ENCODE assay signal across 8 cellular contexts in the genomic region with DNA sequence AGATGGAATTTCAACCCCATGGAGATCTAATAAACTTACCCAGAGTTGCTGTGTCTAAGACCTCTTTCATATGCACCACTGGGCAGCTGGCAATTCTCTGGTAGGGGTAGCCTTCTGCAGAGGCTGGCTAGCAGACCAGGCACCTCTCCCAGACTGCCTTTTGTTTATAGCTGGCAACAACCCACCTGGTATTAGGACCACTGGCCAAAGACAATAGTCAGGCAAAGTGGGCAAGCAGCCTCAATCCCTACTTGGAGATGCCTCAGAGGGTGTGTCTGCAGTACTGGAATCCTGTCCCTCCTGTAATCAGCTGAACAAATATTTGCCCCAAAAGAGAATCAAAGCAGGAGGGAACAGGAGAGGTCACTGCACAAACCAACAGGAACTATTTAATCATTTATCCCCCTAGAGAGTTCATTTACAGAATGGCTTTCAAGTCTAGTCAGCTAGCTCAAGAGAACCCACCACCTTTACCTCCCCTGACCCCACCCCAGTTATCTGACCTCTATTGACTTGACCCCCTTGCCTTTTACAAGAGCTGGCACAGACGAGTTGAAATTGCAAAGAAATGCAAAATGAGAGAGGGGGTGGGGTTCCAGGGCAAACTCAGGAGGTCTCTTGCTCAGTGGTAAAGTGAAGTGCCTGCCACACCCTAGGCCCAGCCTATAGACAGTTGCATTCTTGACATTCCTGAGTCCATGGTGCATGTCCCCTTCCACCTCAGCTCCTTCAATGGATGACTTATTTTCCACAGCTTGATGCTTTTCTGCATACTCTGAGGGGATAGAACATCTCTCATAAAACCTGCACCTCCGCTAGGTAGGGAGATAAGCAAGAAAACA. TPM values are rescaled to one million over a fixed set of nuclear protein-coding genes. Genes with fewer than 3 reads are reported as not detected.
DNase-seq lines count a peak whose midpoint lies in the region; ATAC-seq and TF ChIP-seq lines count a peak whose summit lies in the region.

No MANE protein-coding gene starts in this region.

- H3K4me3 Mint-ChIP-seq in activated CD8-positive, alpha-beta T cell treated with anti-CD3 and anti-CD28 coated beads, Interleukin-2, amount 10 ng/mL, durations not matched to agents 7 days and 5 days: peak overlapping the region; percentile 90

- in situ Hi-C loops in gastrocnemius medialis (cut with MboI; ENCODE audit: low sequenced_read_pairs in 4 of 4): loop anchor here in 3 of 4 donors (5.0 kb wide), 1 partner anchor 58 kb away; no protein-coding TSS in a partner anchor

- no peak for TF ChIP-seq CTCF in gastrocnemius medialis (IDR thresholded peaks at IDR 0.05 in 4 of 5, conservative IDR thresholded peaks at IDR 0.05 in 1 of 5)

- peaks cover 82% of the 10 kb centered on the region for H3K79me2 ChIP-seq in ACC112 (ENCODE audit: control insufficient read depth, insufficient read depth, low read length, unreplicated experiment)

- peak overlapping the region; percentile 93 for H3K4me3 ChIP-seq in ACC112 (ENCODE audit: low read depth, low read length)
- H3K4me3 ChIP-seq in gastrocnemius medialis: peak overlapping the region; percentile 76 to 87 (median 82)

- TF ChIP-seq POLR2A in gastrocnemius medialis (IDR thresholded peaks at IDR 0.05): no peak

- H3K9me3 ChIP-seq in gastrocnemius medialis: no peaks in the 10 kb centered on the region

- no peaks in the 10 kb centered on the region for H3K9me3 Mint-ChIP-seq in activated CD8-positive, alpha-beta T cell treated with anti-CD3 and anti-CD28 coated beads, Interleukin-2, amount 10 ng/mL, durations not matched to agents 7 days and 5 days (ENCODE audit: insufficient read depth)

- H3K27ac Mint-ChIP-seq in activated CD8-positive, alpha-beta T cell treated with anti-CD3 and anti-CD28 coated beads, Interleukin-2, amount 10 ng/mL, durations not matched to agents 7 days and 5 days: peak overlapping the region; percentile 94

- no peaks in the 10 kb centered on the region for H3K27me3 Mint-ChIP-seq in activated CD8-positive, alpha-beta T cell treated with anti-CD3 and anti-CD28 coated beads, Interleukin-2, amount 10 ng/mL, durations not matched to agents 7 days and 5 days (ENCODE audit: low read depth)

- H3K27ac ChIP-seq in ACC112 (ENCODE audit: low read depth, low read length): peak overlapping the region; percentile 88
- peak overlapping the region; percentile 97 to 98 (median 97) for H3K27ac ChIP-seq in gastrocnemius medialis

- H3K27me3 ChIP-seq in ACC112 (ENCODE audit: insufficient read depth, low read length) (no peaks in the 10 kb centered on the region), gastrocnemius medialis (no peaks in the 10 kb centered on the region)

- intact Hi-C loops in gastrocnemius medialis (cut with DNase I; ENCODE audit: low total_unique reads): loop anchor here (5.0 to 10.0 kb wide), 2 partner anchors 148 to 235 kb away; a partner anchor contains a TSS

- no peak for ATAC-seq in activated CD8-positive, alpha-beta T cell treated with anti-CD3 and anti-CD28 coated beads, Interleukin-2, amount 10 ng/mL, durations not matched to agents 7 days and 5 days
- ATAC-seq in gastrocnemius medialis (no peak), GM21786 (IDR thresholded peaks at IDR 0.05; ENCODE audit: unreplicated experiment) (no peak), GM21526 (IDR thresholded peaks at IDR 0.05; ENCODE audit: low FRiP score, unreplicated experiment) (no peak)

- peaks cover 63% of the 10 kb centered on the region for H3K4me1 Mint-ChIP-seq in activated CD8-positive, alpha-beta T cell treated with anti-CD3 and anti-CD28 coated beads, Interleukin-2, amount 10 ng/mL, durations not matched to agents 7 days and 5 days (ENCODE audit: low read depth)

- POLR2A ChIA-PET in activated CD8-positive, alpha-beta T cell treated with anti-CD3 and anti-CD28 coated beads, Interleukin-2, amount 10 ng/mL, durations not matched to agents 7 days and 5 days (lab: Charles Lee): interaction anchor here (0.6 to 11.5 kb wide), 5 partner anchors 20 to 58 kb away, joined by 3 to 193 read pairs (median 8); no protein-coding TSS in a partner anchor

- peak; percentile 90 for DNase-seq in HS-27A (ENCODE audit: low read depth)
- DNase-seq in activated CD8-positive, alpha-beta T cell treated with anti-CD3 and anti-CD28 coated beads, Interleukin-2, amount 10 ng/mL, durations not matched to agents 7 days and 5 days: no peak
- peak; percentile 31 to 63 for DNase-seq in hippocampal formation (lab: John Stamatoyannopoulos, UW)
- no peak for DNase-seq in gastrocnemius medialis
- no peak for DNase-seq in activated CD4-positive, CD25-positive, alpha-beta regulatory T cell (lab: John Stamatoyannopoulos, UW)

- CTCF ChIA-PET in activated CD8-positive, alpha-beta T cell treated with anti-CD3 and anti-CD28 coated beads, Interleukin-2, amount 10 ng/mL, durations not matched to agents 7 days and 5 days (lab: Charles Lee): interaction anchor here (0.6 to 10.9 kb wide), 15 partner anchors 10 to 160 kb away, joined by 3 to 677 read pairs (median 5); a partner anchor contains a TSS

- peaks cover 56% of the 10 kb centered on the region for H3K36me3 ChIP-seq in ACC112 (ENCODE audit: insufficient read depth, low read length)
- H3K36me3 ChIP-seq in gastrocnemius medialis: peaks cover 0 to 17% of the 10 kb centered on the region in 2 donors

- H3K36me3 Mint-ChIP-seq in activated CD8-positive, alpha-beta T cell treated with anti-CD3 and anti-CD28 coated beads, Interleukin-2, amount 10 ng/mL, durations not matched to agents 7 days and 5 days (ENCODE audit: low read depth): peaks cover 72% of the 10 kb centered on the region

- H2AFZ ChIP-seq in ACC112 (ENCODE audit: low read length, unreplicated experiment): no peak overlapping the region

- H3K4me1 ChIP-seq in ACC112 (ENCODE audit: control insufficient read depth, insufficient read depth, low read length, unreplicated experiment) (peaks cover 49% of the 10 kb centered on the region), gastrocnemius medialis (peaks cover 52 to 57% of the 10 kb centered on the region in 2 donors)

RNA-seq across cellular contexts. Expression of a gene that starts 2.8 kb away (rescaled TPM):
- 10 to 100 TPM; 71.4 to 73.0 TPM for total RNA-seq in activated CD8-positive, alpha-beta T cell treated with anti-CD3 and anti-CD28 coated beads, Interleukin-2, amount 10 ng/mL, durations not matched to agents 7 days and 5 days
- total RNA-seq in gastrocnemius medialis: 10 to 100 TPM; 41.5 to 87.8 (median 55.3) TPM

RNA-seq across cellular contexts. Expression of a gene that starts 19.2 kb away (rescaled TPM):
- total RNA-seq in activated CD8-positive, alpha-beta T cell treated with anti-CD3 and anti-CD28 coated beads, Interleukin-2, amount 10 ng/mL, durations not matched to agents 7 days and 5 days: 100 to 1,000 TPM; 172 to 174 TPM
- 1 to 10 TPM in 2 of 4 donors, under 1 TPM in 2; 0.46 to 1.9 (median 1.0) TPM for total RNA-seq in gastrocnemius medialis

Comparison
In these comparisons a context has a peak if more than half of its experiments do, and no peak if none do; other contexts are left out.
1. DNase-seq: peak in HS-27A (single experiment) and hippocampal formation (2 of 2); none in activated CD8-positive, alpha-beta T cell treated with anti-CD3 and anti-CD28 coated beads, Interleukin-2, amount 10 ng/mL, durations not matched to agents 7 days and 5 days (single experiment), gastrocnemius medialis (0 of 2) and activated CD4-positive, CD25-positive, alpha-beta regulatory T cell (0 of 4).
2. RNA of a gene that starts 19.2 kb away (total RNA-seq): 172 to 174 TPM in activated CD8-positive, alpha-beta T cell treated with anti-CD3 and anti-CD28 coated beads, Interleukin-2, amount 10 ng/mL, durations not matched to agents 7 days and 5 days; 0.46 to 1.9 TPM in gastrocnemius medialis; every median in the first group is over 10 times any median in the second.